Comparison of ENCODE assay signal across 8 cellular contexts in genomic region chr18:70491734-70492348, GRCh38.
DNase-seq lines count a peak whose midpoint lies in the region; ATAC-seq and TF ChIP-seq lines count a peak whose summit lies in the region.

No MANE protein-coding gene starts in this region.

- POLR2A ChIA-PET in CD8-positive, alpha-beta T cell (lab: Charles Lee) = no interaction called here
- POLR2A ChIA-PET in activated CD4-positive, alpha-beta memory T cell treated with anti-CD3 and anti-CD28 coated beads, Interleukin-2, amount 10 ng/mL, durations not matched to agents 7 days and 5 days (lab: Charles Lee) = no interaction called here

- peak in 6 of 7 experiments; percentile 24 to 63 (median 40) for DNase-seq in CD8-positive, alpha-beta T cell
- DNase-seq in NCI-H69 (lab: John Stamatoyannopoulos, UW) (peak; percentile 87), esophagus squamous epithelium (lab: John Stamatoyannopoulos, UW) (no peak), neural progenitor cell (ENCODE audit: low spot score) (peak; percentile 81), uterus (no peak)
- DNase-seq in activated CD4-positive, alpha-beta memory T cell treated with anti-CD3 and anti-CD28 coated beads, Interleukin-2, amount 10 ng/mL, durations not matched to agents 7 days and 5 days = peak; percentile 48

- H4K20me1 ChIP-seq in neural progenitor cell (ENCODE audit: low read depth) = no peaks in the 10 kb centered on the region

- H3K4me1 ChIP-seq in CD8-positive, alpha-beta T cell (ENCODE audit: insufficient read depth, low read length) = peaks cover 5% of the 10 kb centered on the region
- H3K4me1 ChIP-seq in esophagus squamous epithelium = no peaks in the 10 kb centered on the region
- no peaks in the 10 kb centered on the region for H3K4me1 ChIP-seq in neural progenitor cell
- H3K4me1 ChIP-seq in uterus = no peaks in the 10 kb centered on the region

- intact Hi-C loops in CD8-positive, alpha-beta T cell (cut with DNase I, micrococcal nuclease) = loop anchor here (2.0 to 10.0 kb wide), 4 partner anchors 403 to 1595 kb away; no protein-coding TSS in a partner anchor
- intact Hi-C loops in esophagus squamous epithelium (cut with DNase I) (no loop called here), uterus (cut with DNase I; ENCODE audit: low total_unique reads) (no loop called here)

- no peak overlapping the region for H3K4me3 Mint-ChIP-seq in CD8-positive, alpha-beta T cell
- H3K4me3 Mint-ChIP-seq in activated CD4-positive, alpha-beta memory T cell treated with anti-CD3 and anti-CD28 coated beads, Interleukin-2, amount 10 ng/mL, durations not matched to agents 7 days and 5 days = no peak overlapping the region
- no peak overlapping the region for H3K4me3 Mint-ChIP-seq in neural progenitor cell

- H3K36me3 ChIP-seq in CD8-positive, alpha-beta T cell (ENCODE audit: insufficient read depth, low read length) = no peaks in the 10 kb centered on the region
- H3K36me3 ChIP-seq in esophagus squamous epithelium = no peaks in the 10 kb centered on the region
- H3K36me3 ChIP-seq in neural progenitor cell = no peaks in the 10 kb centered on the region
- no peaks in the 10 kb centered on the region for H3K36me3 ChIP-seq in uterus

- H3K27ac ChIP-seq in CD8-positive, alpha-beta T cell (ENCODE audit: low read depth, low read length) = no peak overlapping the region
- H3K27ac ChIP-seq in esophagus squamous epithelium (no peak overlapping the region), neural progenitor cell (no peak overlapping the region), uterus (no peak overlapping the region)

- H3K4me3 ChIP-seq in CD8-positive, alpha-beta T cell (ENCODE audit: low read depth, low read length) = no peak overlapping the region
- no peak overlapping the region for H3K4me3 ChIP-seq in esophagus squamous epithelium
- no peak overlapping the region for H3K4me3 ChIP-seq in neural progenitor cell
- H3K4me3 ChIP-seq in uterus = no peak overlapping the region

- ATAC-seq in CD8-positive, alpha-beta T cell = peak; percentile 61
- ATAC-seq in GM18873 (IDR thresholded peaks at IDR 0.05; ENCODE audit: low FRiP score, unreplicated experiment) (peak; percentile 90), HG03103 (IDR thresholded peaks at IDR 0.05; ENCODE audit: low read depth, unreplicated experiment) (peak; percentile 83)

- H3K27me3 Mint-ChIP-seq in CD8-positive, alpha-beta T cell (ENCODE audit: low read depth) = no peaks in the 10 kb centered on the region
- H3K27me3 Mint-ChIP-seq in activated CD4-positive, alpha-beta memory T cell treated with anti-CD3 and anti-CD28 coated beads, Interleukin-2, amount 10 ng/mL, durations not matched to agents 7 days and 5 days = peaks cover 3% of the 10 kb centered on the region
- peaks cover 2% of the 10 kb centered on the region for H3K27me3 Mint-ChIP-seq in neural progenitor cell (ENCODE audit: insufficient read depth, low read depth)

- H3F3A ChIP-seq in neural progenitor cell (ENCODE audit: low read depth) = no peaks in the 10 kb centered on the region

- H3K36me3 Mint-ChIP-seq in CD8-positive, alpha-beta T cell = no peaks in the 10 kb centered on the region
- no peaks in the 10 kb centered on the region for H3K36me3 Mint-ChIP-seq in activated CD4-positive, alpha-beta memory T cell treated with anti-CD3 and anti-CD28 coated beads, Interleukin-2, amount 10 ng/mL, durations not matched to agents 7 days and 5 days (ENCODE audit: low read depth)
- H3K36me3 Mint-ChIP-seq in neural progenitor cell = no peaks in the 10 kb centered on the region

- TF ChIP-seq POLR2A in esophagus squamous epithelium (IDR thresholded peaks at IDR 0.05) = no peak
- TF ChIP-seq POLR2A in uterus (IDR thresholded peaks at IDR 0.05) = no peak

- no peaks in the 10 kb centered on the region for H3K79me2 ChIP-seq in neural progenitor cell (ENCODE audit: low read depth)

- H3K4me1 Mint-ChIP-seq in CD8-positive, alpha-beta T cell (ENCODE audit: low read depth) = peaks cover 14% of the 10 kb centered on the region
- no peaks in the 10 kb centered on the region for H3K4me1 Mint-ChIP-seq in activated CD4-positive, alpha-beta memory T cell treated with anti-CD3 and anti-CD28 coated beads, Interleukin-2, amount 10 ng/mL, durations not matched to agents 7 days and 5 days
- H3K4me1 Mint-ChIP-seq in neural progenitor cell = no peaks in the 10 kb centered on the region

- no peaks in the 10 kb centered on the region for H3K9me3 ChIP-seq in CD8-positive, alpha-beta T cell (ENCODE audit: low read length)
- H3K9me3 ChIP-seq in esophagus squamous epithelium = no peaks in the 10 kb centered on the region
- H3K9me3 ChIP-seq in neural progenitor cell (ENCODE audit: low read depth) = no peaks in the 10 kb centered on the region
- H3K9me3 ChIP-seq in uterus = no peaks in the 10 kb centered on the region

- no peak overlapping the region for H2AFZ ChIP-seq in neural progenitor cell (replicated peaks)

- no peak overlapping the region for H3K27ac Mint-ChIP-seq in CD8-positive, alpha-beta T cell
- H3K27ac Mint-ChIP-seq in activated CD4-positive, alpha-beta memory T cell treated with anti-CD3 and anti-CD28 coated beads, Interleukin-2, amount 10 ng/mL, durations not matched to agents 7 days and 5 days = no peak overlapping the region
- H3K27ac Mint-ChIP-seq in neural progenitor cell = no peak overlapping the region

- H3K27me3 ChIP-seq in CD8-positive, alpha-beta T cell (ENCODE audit: insufficient read depth, low read length) = no peaks in the 10 kb centered on the region
- H3K27me3 ChIP-seq in esophagus squamous epithelium = no peaks in the 10 kb centered on the region
- H3K27me3 ChIP-seq in neural progenitor cell = no peaks in the 10 kb centered on the region
- no peaks in the 10 kb centered on the region for H3K27me3 ChIP-seq in uterus

- CTCF ChIA-PET in CD8-positive, alpha-beta T cell (lab: Charles Lee) = interaction anchor here (0.7 to 2.1 kb wide), 23 partner anchors 8 to 1148 kb away, joined by 3 to 8 read pairs (median 4); no protein-coding TSS in a partner anchor
- CTCF ChIA-PET in activated CD4-positive, alpha-beta memory T cell treated with anti-CD3 and anti-CD28 coated beads, Interleukin-2, amount 10 ng/mL, durations not matched to agents 7 days and 5 days (lab: Charles Lee) = interaction anchor here (0.7 to 2.8 kb wide), 9 partner anchors 7 to 229 kb away, joined by 3 to 19 read pairs (median 4); no protein-coding TSS in a partner anchor

- 31 to 55% methylated on average over 4 of the region's 4 CpGs for WGBS in esophagus squamous epithelium, 2 donors

- H3K9ac ChIP-seq in neural progenitor cell = no peak overlapping the region

- TF ChIP-seq CTCF in CD8-positive, alpha-beta T cell (IDR thresholded peaks at IDR 0.05) = peak; percentile 85
- TF ChIP-seq CTCF in esophagus squamous epithelium (IDR thresholded peaks at IDR 0.05) = peak; percentile 16 to 64 (median 53)
- peak; percentile 91 for TF ChIP-seq CTCF in neural progenitor cell (IDR thresholded peaks at IDR 0.05)
- TF ChIP-seq CTCF in uterus (IDR thresholded peaks at IDR 0.05) = peak; percentile 28 to 40 (median 30)

- no peak overlapping the region for H3K4me2 ChIP-seq in neural progenitor cell

- no peaks in the 10 kb centered on the region for H3K9me3 Mint-ChIP-seq in CD8-positive, alpha-beta T cell
- no peaks in the 10 kb centered on the region for H3K9me3 Mint-ChIP-seq in activated CD4-positive, alpha-beta memory T cell treated with anti-CD3 and anti-CD28 coated beads, Interleukin-2, amount 10 ng/mL, durations not matched to agents 7 days and 5 days
- no peaks in the 10 kb centered on the region for H3K9me3 Mint-ChIP-seq in neural progenitor cell

Comparison
In these comparisons a context has a peak if more than half of its experiments do, and no peak if none do; other contexts are left out.
1. DNase-seq: peak in CD8-positive, alpha-beta T cell (6 of 7), NCI-H69 (single experiment), activated CD4-positive, alpha-beta memory T cell treated with anti-CD3 and anti-CD28 coated beads, Interleukin-2, amount 10 ng/mL, durations not matched to agents 7 days and 5 days (single experiment) and neural progenitor cell (single experiment); none in esophagus squamous epithelium (single experiment) and uterus (0 of 2).
2. CTCF ChIP-seq: peak in every context shown above with its lines; median percentile 91 in neural progenitor cell; 85 in CD8-positive, alpha-beta T cell; 53 in esophagus squamous epithelium; 30 in uterus.
3. intact Hi-C loops: an anchor here in CD8-positive, alpha-beta T cell (2.0 to 10.0 kb wide); none called in esophagus squamous epithelium and uterus.
4. Peak in every context shown above with its lines, with median percentiles within 50 percentile points of each other: ATAC-seq.